ENCODE assay signal across 8 cellular contexts in genomic region chr3:113825090-113825489, GRCh38. TPM values are rescaled to one million over a fixed set of nuclear protein-coding genes. Genes with fewer than 3 reads are reported as not detected.
DNase-seq lines count a peak whose midpoint lies in the region; ATAC-seq and TF ChIP-seq lines count a peak whose summit lies in the region.

No MANE protein-coding gene starts in this region.

- no peak for DNase-seq in HFFc6
- peak; percentile 20 for DNase-seq in NCI-H226
- DNase-seq in effector CD4-positive, alpha-beta T cell = no peak
- no peak for DNase-seq in dorsolateral prefrontal cortex
- DNase-seq in NK-92 treated with Interleukin-12 subunit alpha and Interleukin-12 subunit beta, amount 100 ng/mL, for 24 hours (lab: John Stamatoyannopoulos, UW) = no peak
- DNase-seq in CD4-positive, alpha-beta T cell = no peak

- H3K27me3 ChIP-seq in liver (ENCODE audit: control insufficient read depth in 4 of 4, insufficient read depth in 4 of 4, low read length in 3 of 4) (no peaks in the 10 kb centered on the region), dorsolateral prefrontal cortex (no peaks in the 10 kb centered on the region)
- H3K27me3 ChIP-seq in CD4-positive, alpha-beta T cell (ENCODE audit: control insufficient read depth, insufficient read depth, low read length) = no peaks in the 10 kb centered on the region

- H3K4me1 ChIP-seq in liver (ENCODE audit: control insufficient read depth in 4 of 4, insufficient read depth in 4 of 4, low read length in 3 of 4) = no peaks in the 10 kb centered on the region

- no peaks in the 10 kb centered on the region for H3K9me3 Mint-ChIP-seq in HFFc6
- no peaks in the 10 kb centered on the region for H3K9me3 Mint-ChIP-seq in CD4-positive, alpha-beta T cell

- H3K9ac ChIP-seq in liver (ENCODE audit: low read depth in 1 of 2, low read length in 2 of 2) = no peak overlapping the region

- H3K27ac Mint-ChIP-seq in HFFc6 = no peak overlapping the region
- no peak overlapping the region for H3K27ac Mint-ChIP-seq in CD4-positive, alpha-beta T cell

- H3K4me3 ChIP-seq in liver (ENCODE audit: low read depth in 1 of 3, low read length in 3 of 3) (no peak overlapping the region), dorsolateral prefrontal cortex (no peak overlapping the region)

- TF ChIP-seq RAD21 in liver (IDR thresholded peaks at IDR 0.05) = no peak

- H3K27ac ChIP-seq in liver (ENCODE audit: low read depth in 1 of 2, low read length in 2 of 2) (no peak overlapping the region), dorsolateral prefrontal cortex (no peak overlapping the region)
- no peak overlapping the region for H3K27ac ChIP-seq in CD4-positive, alpha-beta T cell (ENCODE audit: low read depth, low read length)

- ATAC-seq in GM18517 (IDR thresholded peaks at IDR 0.05; ENCODE audit: unreplicated experiment) = peak; percentile 55
- no peak for ATAC-seq in CD4-positive, alpha-beta T cell (ENCODE audit: poor library complexity)

- H3K4me3 Mint-ChIP-seq in HFFc6 = no peak overlapping the region
- H3K4me3 Mint-ChIP-seq in CD4-positive, alpha-beta T cell = no peak overlapping the region

- POLR2A ChIA-PET in CD4-positive, alpha-beta T cell (lab: Charles Lee) = no interaction called here

- intact Hi-C loops in dorsolateral prefrontal cortex (cut with DNase I) = no loop called here
- intact Hi-C loops in CD4-positive, alpha-beta T cell (cut with DNase I, micrococcal nuclease) = no loop called here

- 84% methylated on average over 2 of the region's 2 CpGs for WGBS in liver

- CTCF ChIA-PET in CD4-positive, alpha-beta T cell (lab: Charles Lee) = interaction anchor here (0.8 kb wide), 1 partner anchor 14 kb away, joined by 3 read pairs; the partner anchor contains the start of gene GRAMD1C

- no peaks in the 10 kb centered on the region for H3K36me3 ChIP-seq in liver (ENCODE audit: control insufficient read depth in 4 of 4, insufficient read depth in 3 of 4, low read depth in 1 of 4, low read length in 3 of 4)

- no peaks in the 10 kb centered on the region for H3K9me3 ChIP-seq in liver (ENCODE audit: control insufficient read depth in 4 of 4, low read length in 3 of 4)
- H3K9me3 ChIP-seq in CD4-positive, alpha-beta T cell (ENCODE audit: control insufficient read depth, low read length) = no peaks in the 10 kb centered on the region

- no peaks in the 10 kb centered on the region; the same call in none of the 2 replicates for H3K27me3 Mint-ChIP-seq in HFFc6 (ENCODE audit: insufficient read depth)
- no peaks in the 10 kb centered on the region for H3K27me3 Mint-ChIP-seq in CD4-positive, alpha-beta T cell

- TF ChIP-seq CTCF in HFFc6 (IDR thresholded peaks at IDR 0.05) = peak; percentile 54
- peak; percentile 11 for TF ChIP-seq CTCF in liver (IDR thresholded peaks at IDR 0.05; ENCODE audit: low read depth, low read length, missing input control)
- peak in 1 of 56 donors; percentile 24 for TF ChIP-seq CTCF in dorsolateral prefrontal cortex (IDR thresholded peaks at IDR 0.05 in 54 of 56, conservative IDR thresholded peaks at IDR 0.05 in 2 of 56; ENCODE audit: low read depth in 1 of 56, partially characterized antibody in 56 of 56)
- TF ChIP-seq CTCF in CD4-positive, alpha-beta T cell (IDR thresholded peaks at IDR 0.05) = no peak

- peaks cover 25% of the 10 kb centered on the region for H3K4me1 Mint-ChIP-seq in HFFc6 (ENCODE audit: low read depth)
- H3K4me1 Mint-ChIP-seq in CD4-positive, alpha-beta T cell (ENCODE audit: low read depth) = no peaks in the 10 kb centered on the region

- no peaks in the 10 kb centered on the region for H3K36me3 Mint-ChIP-seq in HFFc6 (ENCODE audit: low read depth)
- no peaks in the 10 kb centered on the region for H3K36me3 Mint-ChIP-seq in CD4-positive, alpha-beta T cell (ENCODE audit: low read depth)

TF ChIP-seq in liver, 16 proteins besides CTCF, POLR2A, EP300 and RAD21:
- TF ChIP-seq YY1 (IDR thresholded peaks at IDR 0.05) = no peak
- TF ChIP-seq ZBTB33 (IDR thresholded peaks at IDR 0.05) = no peak
- no peak for TF ChIP-seq HNF4A (conservative IDR thresholded peaks at IDR 0.05)
- no peak for TF ChIP-seq ATF3 (IDR thresholded peaks at IDR 0.05)
- no peak for TF ChIP-seq FOXA1 (IDR thresholded peaks at IDR 0.05)

RNA-seq across cellular contexts. Expression of gene GRAMD1C, which starts 13.5 kb away (rescaled TPM):
- 1 to 10 TPM; 5.6 to 7.0 (median 6.3) TPM for total RNA-seq in HFFc6 (2021; fragmentation: NEBNext Ultra II Directional; extraction: Animal tissue kit (Norgen Biotek cat#: 25700))
- total RNA-seq in liver = 10 to 100 TPM in 1 of 2 donors, 1 to 10 TPM in 1; 2.3 to 17.0 TPM
- 1 to 10 TPM; 4.6 to 7.9 TPM for polyA plus RNA-seq in liver
- 10 to 100 TPM in 118 of 120 experiments, 1 to 10 TPM in 2; 8.4 to 46.7 (median 22.7) TPM for total RNA-seq in dorsolateral prefrontal cortex
- total RNA-seq in CD4-positive, alpha-beta T cell = under 1 TPM; 0.22 to 0.55 TPM
